Comparison of ENCODE assay signal across 10 cellular contexts in the genomic region with DNA sequence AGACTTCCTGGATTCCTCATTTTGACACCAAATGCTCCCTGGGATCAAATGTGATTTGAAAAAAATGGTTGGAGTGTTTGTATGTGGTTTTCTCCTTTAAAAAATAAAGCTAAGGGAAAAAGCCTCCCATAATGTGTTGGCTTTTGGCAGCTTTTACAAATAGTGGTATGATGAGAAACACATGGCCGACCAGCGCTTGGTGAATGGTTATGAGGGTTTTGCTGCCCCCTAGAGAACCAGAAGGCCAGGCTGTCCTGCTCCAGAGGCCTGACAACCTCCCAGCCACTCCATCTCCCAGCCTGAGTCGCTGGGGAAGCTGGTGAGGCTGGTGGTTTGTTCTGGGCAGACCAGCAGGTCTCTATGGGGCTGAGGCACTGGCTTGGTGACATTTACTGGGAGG.
DNase-seq lines count a peak whose midpoint lies in the region; ATAC-seq, FAIRE-seq and TF ChIP-seq lines count a peak whose summit lies in the region.
"Had no signal": no experiment of that assay in that cellular context is flagged by ENCODE, and none has a peak within 500 bp of the region (broad histone marks: within the 10 kb centered on the region; RNA-seq: fewer than 3 reads in every experiment).

No MANE protein-coding gene starts in this region.

- H3K27ac Mint-ChIP-seq in CD14-positive monocyte = no peak overlapping the region

- TF ChIP-seq CTCF in kidney (IDR thresholded peaks at IDR 0.05; ENCODE audit: borderline replicate concordance, extremely low read depth, insufficient read depth) (peak; percentile 22), CD14-positive monocyte (IDR thresholded peaks at IDR 0.05) (no peak)

- no peak overlapping the region for H3K4me3 Mint-ChIP-seq in CD14-positive monocyte

- intact Hi-C loops in kidney (cut with DNase I) (no loop called here), CD14-positive monocyte (cut with micrococcal nuclease) (no loop called here)

- H3K4me3 ChIP-seq in kidney (ENCODE audit: low read length in 2 of 2) = no peak overlapping the region

- peaks cover 5% of the 10 kb centered on the region for H3K4me1 Mint-ChIP-seq in CD14-positive monocyte

- no peaks in the 10 kb centered on the region for H3K36me3 ChIP-seq in kidney (ENCODE audit: control insufficient read depth in 1 of 2, insufficient read depth in 2 of 2, low read length in 2 of 2)

- peak; percentile 27 for DNase-seq in stimulated activated CD4-positive, alpha-beta T cell treated with anti-CD3 and anti-CD28 coated beads, Interleukin-15, amount 100 ng/mL, for 24 hours
- DNase-seq in stimulated activated CD4-positive, alpha-beta T cell treated with anti-CD3 and anti-CD28 coated beads, Interleukin-2, amount 100 ng/mL, for 24 hours = no peak
- DNase-seq in amniotic epithelial cell (ENCODE audit: low read depth) = peak; percentile 84
- DNase-seq in kidney = no peak
- no peak for DNase-seq in RPMI8226
- DNase-seq in CD14-positive monocyte (ENCODE audit: low spot score) = no peak
- DNase-seq: NCI-H1417 had no signal

- no peaks in the 10 kb centered on the region for H3K9me3 ChIP-seq in kidney (ENCODE audit: control insufficient read depth in 1 of 2, low read length in 2 of 2)

- H3K27me3 Mint-ChIP-seq in CD14-positive monocyte (ENCODE audit: low read depth in 3 of 3) = peaks cover 0 to 3% (median 1%) of the 10 kb centered on the region in 3 donors

- no peaks in the 10 kb centered on the region for H3K36me3 Mint-ChIP-seq in CD14-positive monocyte

- ATAC-seq in GM21528 (IDR thresholded peaks at IDR 0.05; ENCODE audit: low FRiP score, unreplicated experiment) (no peak), GM21825 (IDR thresholded peaks at IDR 0.05; ENCODE audit: unreplicated experiment) (no peak)

- H3K4me1 ChIP-seq in kidney (ENCODE audit: control insufficient read depth in 1 of 2, insufficient read depth in 1 of 2, low read depth in 1 of 2, low read length in 2 of 2) = peaks cover 0 to 2% of the 10 kb centered on the region in 2 donors

- H3K9me3 Mint-ChIP-seq in CD14-positive monocyte = no peaks in the 10 kb centered on the region

- H3K27ac ChIP-seq in kidney (ENCODE audit: low read depth in 2 of 2, low read length in 2 of 2) = no peak overlapping the region

- no peak overlapping the region for H3K9ac ChIP-seq in kidney (ENCODE audit: low read length in 2 of 2)

- FAIRE-seq in kidney (lab: Jason Lieb, UNC) = no peak
- FAIRE-seq: TTC549 had no signal

Comparison
In these comparisons a context has a peak if more than half of its experiments do, and no peak if none do; other contexts are left out.
1. DNase-seq: peak in stimulated activated CD4-positive, alpha-beta T cell treated with anti-CD3 and anti-CD28 coated beads, Interleukin-15, amount 100 ng/mL, for 24 hours (single experiment) and amniotic epithelial cell (single experiment); none in stimulated activated CD4-positive, alpha-beta T cell treated with anti-CD3 and anti-CD28 coated beads, Interleukin-2, amount 100 ng/mL, for 24 hours (0 of 2), kidney (single experiment), RPMI8226 (single experiment) and CD14-positive monocyte (single experiment).